In genomic region chr4:140374130-140374477, GRCh38 we compare ENCODE assay signal across 8 cellular contexts. TPM values are rescaled to one million over a fixed set of nuclear protein-coding genes. Genes with fewer than 3 reads are reported as not detected.
DNase-seq lines count a peak whose midpoint lies in the region; ATAC-seq, FAIRE-seq and TF ChIP-seq lines count a peak whose summit lies in the region.

No MANE protein-coding gene starts in this region.

- no peak for TF ChIP-seq POLR2A in upper lobe of left lung (IDR thresholded peaks at IDR 0.05)

- peaks cover 42% of the 10 kb centered on the region for H3K4me1 Mint-ChIP-seq in activated T-cell treated with anti-CD3 and anti-CD28 coated beads, Interleukin-2, amount 50 U/mL, for 24 hours (ENCODE audit: low read depth)

- no peaks in the 10 kb centered on the region for H3K27me3 Mint-ChIP-seq in activated T-cell treated with anti-CD3 and anti-CD28 coated beads, Interleukin-2, amount 50 U/mL, for 24 hours

- H3K9me3 Mint-ChIP-seq in activated T-cell treated with anti-CD3 and anti-CD28 coated beads, Interleukin-2, amount 50 U/mL, for 24 hours, result no peaks in the 10 kb centered on the region

- H3K9me3 ChIP-seq in upper lobe of left lung, result no peaks in the 10 kb centered on the region

- peaks cover 13 to 41% (median 17%) of the 10 kb centered on the region in 4 donors for H3K4me1 ChIP-seq in upper lobe of left lung

- peak overlapping the region; percentile 82 for H3K27ac Mint-ChIP-seq in activated T-cell treated with anti-CD3 and anti-CD28 coated beads, Interleukin-2, amount 50 U/mL, for 24 hours

- no peak for TF ChIP-seq CTCF in astrocyte of the spinal cord (IDR thresholded peaks at IDR 0.05; ENCODE audit: low read depth, low read length)
- TF ChIP-seq CTCF in upper lobe of left lung (IDR thresholded peaks at IDR 0.05), result no peak

- ATAC-seq in left colon, result peak; percentile 14
- no peak for ATAC-seq in upper lobe of left lung (ENCODE audit: low FRiP score in 2 of 2)

- peaks cover 0 to under 1% (median 0%) of the 10 kb centered on the region in 4 donors for H3K36me3 ChIP-seq in upper lobe of left lung

- WGBS in upper lobe of left lung, 2 donors, result 8 to 13% methylated on average over 8 of the region's 8 CpGs

- no peak overlapping the region for H3K4me3 Mint-ChIP-seq in activated T-cell treated with anti-CD3 and anti-CD28 coated beads, Interleukin-2, amount 50 U/mL, for 24 hours

- intact Hi-C loops in left colon (cut with DNase I, micrococcal nuclease), result loop anchor here in 1 of 2 donors (10.0 kb wide), 1 partner anchor 381 kb away; the partner anchor contains the start of gene TBC1D9

- no peak for DNase-seq in activated T-cell treated with anti-CD3 and anti-CD28 coated beads, Interleukin-2, amount 50 U/mL, for 24 hours
- DNase-seq in activated T-cell treated with anti-CD3 and anti-CD28 coated beads, Interleukin-2, amount 50 U/mL, for 48 hours, result no peak
- DNase-seq in astrocyte of the spinal cord (ENCODE audit: low read depth, low spot score) (no peak), left colon (no peak), upper lobe of left lung (no peak), NCI-H2029 treated with DMSO at 0.1 percent for 48 hours (lab: John Stamatoyannopoulos, UW) (no peak), RCC 7860 (ENCODE audit: low spot score) (no peak), NCI-H2107 treated with DMSO at 0.1 percent for 48 hours (lab: John Stamatoyannopoulos, UW; ENCODE audit: unreplicated experiment) (no peak)

- no peaks in the 10 kb centered on the region for H3K27me3 ChIP-seq in upper lobe of left lung

- in situ Hi-C loops in astrocyte of the spinal cord (cut with HindIII; ENCODE audit: low sequenced_read_pairs), result no loop called here

- peak overlapping the region; percentile 72 to 88 (median 88) for H3K27ac ChIP-seq in upper lobe of left lung

- peak overlapping the region; percentile 83 for H3K4me3 ChIP-seq in astrocyte of the spinal cord (ENCODE audit: low read depth, low read length)
- H3K4me3 ChIP-seq in upper lobe of left lung, result peak overlapping the region; percentile 67 to 92 (median 75)

- TF ChIP-seq EP300 in upper lobe of left lung (IDR thresholded peaks at IDR 0.05), result no peak

- peaks cover 6% of the 10 kb centered on the region for H3K36me3 Mint-ChIP-seq in activated T-cell treated with anti-CD3 and anti-CD28 coated beads, Interleukin-2, amount 50 U/mL, for 24 hours (ENCODE audit: low read depth)

- FAIRE-seq in RCC 7860 (lab: Jason Lieb, UNC), result no peak

RNA-seq across cellular contexts. Expression of gene SCOC, which starts 0.7 kb away (rescaled TPM):
- total RNA-seq in left colon (10 to 100 TPM; 49.5 to 55.4 TPM), upper lobe of left lung (10 to 100 TPM in 5 of 6 donors, 1 to 10 TPM in 1; 2.8 to 55.2 (median 33.2) TPM)

RNA-seq across cellular contexts. Expression of gene CLGN, which starts 53.3 kb away (rescaled TPM):
- total RNA-seq in left colon (1 to 10 TPM in 1 of 2 donors, under 1 TPM in 1; 0.37 to 1.1 TPM), upper lobe of left lung (1 to 10 TPM in 1 of 6 donors, under 1 TPM in 3, not detected in 2; 0.20 to 2.9 (median 0.47) TPM)
